In the genomic region with DNA sequence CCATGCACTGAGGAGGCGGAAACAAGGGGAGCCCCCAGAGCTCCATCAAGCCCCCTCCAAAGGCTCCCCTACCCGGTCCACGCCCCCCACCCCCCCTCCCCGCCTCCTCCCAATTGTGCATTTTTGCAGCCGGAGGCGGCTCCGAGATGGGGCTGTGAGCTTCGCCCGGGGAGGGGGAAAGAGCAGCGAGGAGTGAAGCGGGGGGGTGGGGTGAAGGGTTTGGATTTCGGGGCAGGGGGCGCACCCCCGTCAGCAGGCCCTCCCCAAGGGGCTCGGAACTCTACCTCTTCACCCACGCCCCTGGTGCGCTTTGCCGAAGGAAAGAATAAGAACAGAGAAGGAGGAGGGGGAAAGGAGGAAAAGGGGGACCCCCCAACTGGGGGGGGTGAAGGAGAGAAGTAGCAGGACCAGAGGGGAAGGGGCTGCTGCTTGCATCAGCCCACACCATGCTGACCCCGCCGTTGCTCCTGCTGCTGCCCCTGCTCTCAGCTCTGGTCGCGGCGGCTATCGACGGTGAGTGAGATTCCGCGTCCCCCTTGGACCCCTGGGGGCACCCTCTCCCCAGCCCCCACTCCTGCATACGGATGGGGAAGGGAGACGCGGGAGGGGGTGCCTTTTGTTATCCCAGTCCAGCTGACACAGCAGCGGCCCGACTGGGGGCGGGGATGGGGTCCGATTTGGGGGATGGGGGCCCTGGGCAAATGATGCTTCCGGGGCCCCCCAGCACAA, we compare ENCODE assay signal across 8 cellular contexts. TPM values are rescaled to one million over a fixed set of nuclear protein-coding genes. Genes with fewer than 3 reads are reported as not detected.
A peak's percentile ranks its signal among the peaks of the same experiment; 100 is the strongest.
DNase-seq lines count a peak whose midpoint lies in the region; ATAC-seq, FAIRE-seq and TF ChIP-seq lines count a peak whose summit lies in the region.

No MANE protein-coding gene starts in this region.

- peak overlapping the region; percentile 3 for H3K4me3 Mint-ChIP-seq in stimulated activated naive CD8-positive, alpha-beta T cell treated with anti-CD3 and anti-CD28 coated beads, Interleukin-15, Interleukin-2, amounts not matched to agents 100 ng/mL and 50 ng/mL, for 24 hours
- H3K4me3 Mint-ChIP-seq in chondrocyte (ENCODE audit: unreplicated experiment), result peak overlapping the region; percentile 87

- no peaks in the 10 kb centered on the region for H3K9me3 Mint-ChIP-seq in stimulated activated naive CD8-positive, alpha-beta T cell treated with anti-CD3 and anti-CD28 coated beads, Interleukin-15, Interleukin-2, amounts not matched to agents 100 ng/mL and 50 ng/mL, for 24 hours
- no peaks in the 10 kb centered on the region for H3K9me3 Mint-ChIP-seq in chondrocyte (ENCODE audit: low read depth)

- H3K27ac Mint-ChIP-seq in stimulated activated naive CD8-positive, alpha-beta T cell treated with anti-CD3 and anti-CD28 coated beads, Interleukin-15, Interleukin-2, amounts not matched to agents 100 ng/mL and 50 ng/mL, for 24 hours, result no peak overlapping the region
- H3K27ac Mint-ChIP-seq in chondrocyte (ENCODE audit: unreplicated experiment), result peak overlapping the region; percentile 80

- TF ChIP-seq CTCF in chondrocyte (IDR thresholded peaks at IDR 0.05), result no peak

- peaks cover 41% of the 10 kb centered on the region for H3K4me1 ChIP-seq in mononuclear cell (ENCODE audit: insufficient read depth, low read length)

- H3K4me3 ChIP-seq in mononuclear cell (ENCODE audit: low read length), result peak overlapping the region; percentile 56

- H3K9me3 ChIP-seq in mononuclear cell (ENCODE audit: low read depth, low read length), result no peaks in the 10 kb centered on the region

- no peak for FAIRE-seq in urothelium cell line (lab: Jason Lieb, UNC)

- DNase-seq in stimulated activated naive CD8-positive, alpha-beta T cell treated with anti-CD3 and anti-CD28 coated beads, Interleukin-15, Interleukin-2, amounts not matched to agents 100 U/mL and 50 U/mL, for 24 hours, result no peak
- DNase-seq in chondrocyte (ENCODE audit: low spot score), result no peak
- DNase-seq in urothelium cell line (ENCODE audit: low spot score), result no peak
- no peak for DNase-seq in kidney tubule cell (ENCODE audit: low spot score)
- no peak for DNase-seq in germinal center (ENCODE audit: low spot score)

- peaks cover 14% of the 10 kb centered on the region for H3K27me3 ChIP-seq in mononuclear cell (ENCODE audit: insufficient read depth, low read length)

- H3K4me1 Mint-ChIP-seq in stimulated activated naive CD8-positive, alpha-beta T cell treated with anti-CD3 and anti-CD28 coated beads, Interleukin-15, Interleukin-2, amounts not matched to agents 100 ng/mL and 50 ng/mL, for 24 hours (ENCODE audit: low read depth), result peaks cover 20% of the 10 kb centered on the region
- H3K4me1 Mint-ChIP-seq in chondrocyte (ENCODE audit: low read depth), result peaks cover 57% of the 10 kb centered on the region

- peaks cover 19% of the 10 kb centered on the region for H3K27me3 Mint-ChIP-seq in stimulated activated naive CD8-positive, alpha-beta T cell treated with anti-CD3 and anti-CD28 coated beads, Interleukin-15, Interleukin-2, amounts not matched to agents 100 ng/mL and 50 ng/mL, for 24 hours
- H3K27me3 Mint-ChIP-seq in chondrocyte (ENCODE audit: low read depth), result no peaks in the 10 kb centered on the region

- ATAC-seq in stimulated activated naive CD8-positive, alpha-beta T cell treated with anti-CD3 and anti-CD28 coated beads, Interleukin-15, Interleukin-2, amounts not matched to agents 100 U/mL and 50 U/mL, for 24 hours, result no peak
- no peak for ATAC-seq in GM21381 (IDR thresholded peaks at IDR 0.05; ENCODE audit: unreplicated experiment)

- no peaks in the 10 kb centered on the region for H3K36me3 Mint-ChIP-seq in stimulated activated naive CD8-positive, alpha-beta T cell treated with anti-CD3 and anti-CD28 coated beads, Interleukin-15, Interleukin-2, amounts not matched to agents 100 ng/mL and 50 ng/mL, for 24 hours (ENCODE audit: low read depth)
- H3K36me3 Mint-ChIP-seq in chondrocyte (ENCODE audit: low read depth), result no peaks in the 10 kb centered on the region

RNA-seq across cellular contexts. Expression of a gene that starts 0.4 kb away (rescaled TPM):
- total RNA-seq in chondrocyte (448 to 583 TPM (median 463 TPM) in 3 replicates), mononuclear cell (56.0 TPM)

RNA-seq across cellular contexts. Expression of a gene that starts 17.5 kb away (rescaled TPM):
- total RNA-seq in chondrocyte, result 89.4 to 101 TPM (median 94.2 TPM) in 3 replicates
- total RNA-seq in mononuclear cell, result 68.1 TPM

RNA-seq across cellular contexts. Expression of a gene that starts 18.7 kb away (rescaled TPM):
- total RNA-seq in chondrocyte, result not detected in 3 replicates
- total RNA-seq in mononuclear cell, result not detected

RNA-seq across cellular contexts. Expression of a gene that starts 39.8 kb away (rescaled TPM):
- total RNA-seq in chondrocyte (30.7 to 32.5 TPM (median 31.1 TPM) in 3 replicates), mononuclear cell (16.3 TPM)

RNA-seq across cellular contexts. Expression of a gene that starts 50.1 kb away (rescaled TPM):
- total RNA-seq in chondrocyte (11.7 to 14.7 TPM (median 12.9 TPM) in 3 replicates), mononuclear cell (6.6 TPM)
